Comparison of ENCODE assay signal across 31 cellular contexts in the genomic region with DNA sequence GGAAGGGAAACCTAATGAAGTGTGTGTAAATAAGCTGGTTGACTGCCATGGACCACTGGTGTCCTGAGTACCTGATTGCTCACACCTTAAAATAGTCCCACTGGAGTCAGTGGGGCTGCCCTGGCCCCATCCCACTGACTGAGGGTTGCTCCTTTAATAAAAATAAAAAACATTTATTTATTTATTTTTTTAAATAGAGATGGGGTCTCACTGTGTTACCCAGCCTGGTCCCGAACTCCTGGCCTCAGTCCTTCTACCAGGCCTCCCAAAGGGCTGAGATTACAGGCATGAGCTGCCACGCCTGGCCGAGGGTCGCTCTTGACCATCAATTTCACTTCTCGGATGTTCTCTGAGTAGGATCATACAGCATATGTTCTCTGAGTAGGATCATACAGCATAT.
DNase-seq lines count a peak whose midpoint lies in the region; TF ChIP-seq lines count a peak whose summit lies in the region.
"Had no signal": no experiment of that assay in that cellular context is flagged by ENCODE, and none has a peak within 500 bp of the region (broad histone marks: within the 10 kb centered on the region; RNA-seq: fewer than 3 reads in every experiment).

No MANE protein-coding gene starts in this region.

- intact Hi-C loops in esophagus muscularis mucosa (cut with DNase I) = no loop called here

- no peaks in the 10 kb centered on the region for H3K36me3 ChIP-seq in esophagus muscularis mucosa
- H3K36me3 ChIP-seq: BE2C; BLaER1; BLaER1 treated with 17β-estradiol and CSF1 and Interleukin-3, amounts not matched to agents 10 nM and 100 nM had no signal

- no peak overlapping the region for H3K4me3 ChIP-seq in esophagus muscularis mucosa
- H3K4me3 ChIP-seq: A549; BLaER1; BLaER1 treated with 17β-estradiol and CSF1 and Interleukin-3, amounts not matched to agents 10 nM and 100 nM had no signal

- no peaks in the 10 kb centered on the region for H3K4me1 ChIP-seq in esophagus muscularis mucosa
- H3K4me1 ChIP-seq: A549, BE2C, BLaER1, Caco-2 had no signal

- H3K9me3 ChIP-seq in esophagus muscularis mucosa = peaks cover 0 to 4% (median 0%) of the 10 kb centered on the region in 4 donors
- H3K9me3 ChIP-seq: A549, BE2C, BLaER1, Caco-2 had no signal

- H3K4me3 Mint-ChIP-seq in nephron progenitor cell = no peak overlapping the region
- H3K4me3 Mint-ChIP-seq: B cell; CD14-positive monocyte; CD4-positive, alpha-beta memory T cell; CD4-positive, alpha-beta T cell; CD4-positive, CD25-positive, alpha-beta regulatory T cell; CD8-positive, alpha-beta memory T cell; CD8-positive, alpha-beta T cell had no signal

- H3K27me3 Mint-ChIP-seq in nephron progenitor cell (ENCODE audit: low read depth, poor library complexity) = peaks cover 2% of the 10 kb centered on the region
- H3K27me3 Mint-ChIP-seq: B cell; CD4-positive, alpha-beta memory T cell; CD4-positive, CD25-positive, alpha-beta regulatory T cell; CD8-positive, alpha-beta memory T cell had no signal

- no peak for TF ChIP-seq CTCF in esophagus muscularis mucosa (IDR thresholded peaks at IDR 0.05)
- TF ChIP-seq CTCF in nephron progenitor cell (IDR thresholded peaks at IDR 0.05) = no peak

- H3K27ac ChIP-seq in esophagus muscularis mucosa (replicated peaks in 1 of 4) = no peak overlapping the region
- H3K27ac ChIP-seq: 22Rv1; A549; BLaER1; BLaER1 treated with 17β-estradiol and CSF1 and Interleukin-3, amounts not matched to agents 10 nM and 100 nM; C4-2B had no signal

- no peak overlapping the region for H3K27ac Mint-ChIP-seq in nephron progenitor cell
- H3K27ac Mint-ChIP-seq: B cell; CD14-positive monocyte; CD4-positive, alpha-beta memory T cell; CD4-positive, alpha-beta T cell; CD4-positive, CD25-positive, alpha-beta regulatory T cell; CD8-positive, alpha-beta memory T cell; CD8-positive, alpha-beta T cell had no signal

- peaks cover 4% of the 10 kb centered on the region for H3K9me3 Mint-ChIP-seq in nephron progenitor cell
- H3K9me3 Mint-ChIP-seq: CD4-positive, alpha-beta T cell; CD8-positive, alpha-beta T cell had no signal

- DNase-seq in NCI-H82 (lab: John Stamatoyannopoulos, UW) = peak; percentile 1
- no peak for DNase-seq in NCI-H82 treated with DMSO at 0.1 percent for 48 hours (lab: John Stamatoyannopoulos, UW; ENCODE audit: unreplicated experiment)
- peak; percentile 90 for DNase-seq in esophagus muscularis mucosa (ENCODE audit: extremely low spot score)
- DNase-seq in nephron progenitor cell = no peak
- DNase-seq: 8988T; ACHN; AML-193; BE2C; C1 segment of cervical spinal cord; Caco-2; Calu3; CD4-positive, alpha-beta memory T cell; CD4-positive, alpha-beta T cell; CD4-positive, CD25-positive, alpha-beta regulatory T cell; CD8-positive, alpha-beta memory T cell; CD8-positive, alpha-beta T cell; COR-L47; DMS 273 treated with DMSO at 0.1 percent for 48 hours; DMS153; DMS53; DMS79; DMS79 treated with DMSO at 0.1 percent for 48 hours; DND-41; EL had no signal

- WGBS in esophagus muscularis mucosa = 90% methylated on average over 5 of the region's 5 CpGs

- H3K36me3 Mint-ChIP-seq in nephron progenitor cell (ENCODE audit: low read depth) = no peaks in the 10 kb centered on the region
- H3K36me3 Mint-ChIP-seq: CD14-positive monocyte; CD4-positive, alpha-beta memory T cell; CD4-positive, CD25-positive, alpha-beta regulatory T cell; CD8-positive, alpha-beta memory T cell; CD8-positive, alpha-beta T cell had no signal

- peaks cover 31% of the 10 kb centered on the region for H3K4me1 Mint-ChIP-seq in nephron progenitor cell
- H3K4me1 Mint-ChIP-seq: B cell; CD14-positive monocyte; CD4-positive, alpha-beta memory T cell; CD4-positive, CD25-positive, alpha-beta regulatory T cell; CD8-positive, alpha-beta memory T cell had no signal

- TF ChIP-seq EP300 in esophagus muscularis mucosa (IDR thresholded peaks at IDR 0.05) = no peak

- peaks cover 0 to 9% (median 0%) of the 10 kb centered on the region in 4 donors for H3K27me3 ChIP-seq in esophagus muscularis mucosa
- H3K27me3 ChIP-seq: BE2C; BLaER1; BLaER1 treated with 17β-estradiol and CSF1 and Interleukin-3, amounts not matched to agents 10 nM and 100 nM had no signal

- TF ChIP-seq POLR2A in esophagus muscularis mucosa (IDR thresholded peaks at IDR 0.05; ENCODE audit: low read depth) = no peak

Comparison
In these comparisons a context has a peak if more than half of its experiments do, and no peak if none do; other contexts are left out.
1. DNase-seq: peak in NCI-H82 (single experiment) and esophagus muscularis mucosa (single experiment); none in NCI-H82 treated with DMSO at 0.1 percent for 48 hours (single experiment) and nephron progenitor cell (single experiment).